22 cellular contexts compared by ENCODE assay signal in genomic region chr11:77814848-77815247, GRCh38. TPM values are rescaled to one million over a fixed set of nuclear protein-coding genes. Genes with fewer than 3 reads are reported as not detected.
DNase-seq lines count a peak whose midpoint lies in the region; ATAC-seq, FAIRE-seq and TF ChIP-seq lines count a peak whose summit lies in the region.
"Had no signal": no experiment of that assay in that cellular context is flagged by ENCODE, and none has a peak within 500 bp of the region (broad histone marks: within the 10 kb centered on the region; RNA-seq: fewer than 3 reads in every experiment).

No MANE protein-coding gene starts in this region.

- WGBS in GM12878 (ENCODE audit: insufficient coverage, insufficient replicate concordance, low lambda C conversion rate, missing lambda C conversion rate) = 98% methylated on average over 3 of the region's 3 CpGs
- no CpG with 5 or more reads among the region's 3 CpGs for WGBS in trophoblast cell (ENCODE audit: extremely low coverage, insufficient coverage, insufficient read length)

- H3K9ac ChIP-seq in GM12878 (ENCODE audit: control insufficient read depth, insufficient read depth, low read length) (no peak overlapping the region), trophoblast cell (ENCODE audit: low read length) (no peak overlapping the region)

- H2AFZ ChIP-seq in GM12878 (ENCODE audit: control insufficient read depth, low read depth, low read length) (no peak overlapping the region), trophoblast cell (ENCODE audit: insufficient read depth, low read length, poor library complexity) (no peak overlapping the region)

- no peaks in the 10 kb centered on the region for H3K27me3 Mint-ChIP-seq in activated naive CD8-positive, alpha-beta T cell
- no peaks in the 10 kb centered on the region for H3K27me3 Mint-ChIP-seq in activated naive CD8-positive, alpha-beta T cell treated with anti-CD3 and anti-CD28 coated beads for 36 hours
- no peaks in the 10 kb centered on the region for H3K27me3 Mint-ChIP-seq in type B pancreatic cell

- TF ChIP-seq POLR2A in NB4 (IDR thresholded peaks at IDR 0.05; ENCODE audit: extremely low read depth, insufficient read length) (no peak), GM12878 (IDR thresholded peaks at IDR 0.05; ENCODE audit: low read depth, low read length) (no peak)

- no peak overlapping the region for H2BK5ac ChIP-seq in trophoblast cell (ENCODE audit: low read depth, low read length, poor library complexity)

- H3K79me1 ChIP-seq in trophoblast cell (ENCODE audit: low read length) = peaks cover 4% of the 10 kb centered on the region

- no peak overlapping the region for H3K14ac ChIP-seq in trophoblast cell (ENCODE audit: low read length)

- H3K36me3 Mint-ChIP-seq in activated naive CD8-positive, alpha-beta T cell = peaks cover 20% of the 10 kb centered on the region
- H3K36me3 Mint-ChIP-seq in activated naive CD8-positive, alpha-beta T cell treated with anti-CD3 and anti-CD28 coated beads for 36 hours = peaks cover 44% of the 10 kb centered on the region
- H3K36me3 Mint-ChIP-seq in type B pancreatic cell = peaks cover 13% of the 10 kb centered on the region

- no peaks in the 10 kb centered on the region for H3K9me3 Mint-ChIP-seq in activated naive CD8-positive, alpha-beta T cell (ENCODE audit: low read depth)
- peaks cover 4% of the 10 kb centered on the region for H3K9me3 Mint-ChIP-seq in activated naive CD8-positive, alpha-beta T cell treated with anti-CD3 and anti-CD28 coated beads for 36 hours
- no peaks in the 10 kb centered on the region for H3K9me3 Mint-ChIP-seq in type B pancreatic cell

- H3K4me3 ChIP-seq in NB4 (ENCODE audit: low read depth, low read length) = no peak overlapping the region
- no peak overlapping the region for H3K4me3 ChIP-seq in GM12878
- no peak overlapping the region for H3K4me3 ChIP-seq in trophoblast cell (ENCODE audit: low read depth, low read length)
- H3K4me3 ChIP-seq: MG63 had no signal

- no peak for TF ChIP-seq RAD21 in GM12878 (IDR thresholded peaks at IDR 0.05; ENCODE audit: insufficient read depth, low read depth, low read length)

- H3K36me3 ChIP-seq in GM12878 (ENCODE audit: control insufficient read depth in 2 of 2, insufficient read depth in 2 of 2, low read length in 1 of 2) (peaks cover 0 to 7% of the 10 kb centered on the region in 2 experiments; a peak in 2 of 4 replicates), trophoblast cell (ENCODE audit: control insufficient read depth in 1 of 2, insufficient read depth in 2 of 2, low read length in 2 of 2) (peaks cover 0 to 1% of the 10 kb centered on the region in 2 experiments)

- no peaks in the 10 kb centered on the region for H4K20me1 ChIP-seq in GM12878 (ENCODE audit: control insufficient read depth, insufficient read depth)

- H3K4me2 ChIP-seq in GM12878 (ENCODE audit: control insufficient read depth, insufficient read depth) (no peak overlapping the region), trophoblast cell (ENCODE audit: low read length) (no peak overlapping the region)

- no peak overlapping the region for H2BK120ac ChIP-seq in trophoblast cell (ENCODE audit: insufficient read depth, low read length, poor library complexity)

- peaks cover 68% of the 10 kb centered on the region for H3K4me1 Mint-ChIP-seq in activated naive CD8-positive, alpha-beta T cell (ENCODE audit: low read depth)
- H3K4me1 Mint-ChIP-seq in activated naive CD8-positive, alpha-beta T cell treated with anti-CD3 and anti-CD28 coated beads for 36 hours = peaks cover 47% of the 10 kb centered on the region
- H3K4me1 Mint-ChIP-seq in type B pancreatic cell (ENCODE audit: unreplicated experiment) = peaks cover 8% of the 10 kb centered on the region

- no peak overlapping the region for H4K91ac ChIP-seq in trophoblast cell (ENCODE audit: low read depth, low read length)

- H3K4me3 Mint-ChIP-seq in activated naive CD8-positive, alpha-beta T cell = peak overlapping the region; percentile 32
- no peak overlapping the region for H3K4me3 Mint-ChIP-seq in activated naive CD8-positive, alpha-beta T cell treated with anti-CD3 and anti-CD28 coated beads for 36 hours
- H3K4me3 Mint-ChIP-seq in type B pancreatic cell = no peak overlapping the region

- FAIRE-seq in GM12878 (lab: Jason Lieb, UNC) = no peak
- FAIRE-seq: A204.1, D721Med, H54 had no signal

- intact Hi-C loops in GM12878 (cut with micrococcal nuclease; ENCODE audit: unreplicated experiment) = loop anchor here (5.0 kb wide), 1 partner anchor 88 kb away; no protein-coding TSS in a partner anchor
- intact Hi-C loops in posterior vena cava (cut with DNase I) = no loop called here
- intact Hi-C loops in left colon (cut with DNase I, micrococcal nuclease) = no loop called here

- H3K27ac ChIP-seq in GM12878 (ENCODE audit: control insufficient read depth, insufficient read depth) (no peak overlapping the region), trophoblast cell (ENCODE audit: low read depth, low read length) (no peak overlapping the region)
- H3K27ac ChIP-seq: C4-2B, RWPE1 had no signal

- SMC1A ChIA-PET in GM12878 (lab: Charles Lee; ENCODE audit: uncharacterized antibody, unreplicated experiment) = interaction anchor here (0.6 to 1.6 kb wide), 4 partner anchors 14 to 231 kb away, joined by 3 to 4 read pairs (median 3); no protein-coding TSS in a partner anchor

- POLR2A ChIA-PET in GM12878 (lab: Charles Lee) = no interaction called here

- H2AK5ac ChIP-seq in trophoblast cell (ENCODE audit: low read length) = no peak overlapping the region

- RAD21 ChIA-PET in GM12878 (lab: Charles Lee; ENCODE audit: unreplicated experiment) = no interaction called here

- CTCF ChIA-PET in GM12878 (lab: Yijun Ruan, JAX) = no interaction called here

- no peak overlapping the region for H3K18ac ChIP-seq in trophoblast cell (ENCODE audit: low read length)

- no peak for DNase-seq in activated naive CD8-positive, alpha-beta T cell treated with anti-CD3 and anti-CD28 coated beads for 36 hours
- peak; percentile 20 for DNase-seq in NB4 (ENCODE audit: low read depth)
- no peak for DNase-seq in GM12878 (ENCODE audit: low read depth, low spot score)
- DNase-seq in trophoblast cell = no peak
- no peak for DNase-seq in posterior vena cava (ENCODE audit: low spot score)
- no peak for DNase-seq in type B pancreatic cell (ENCODE audit: extremely low spot score, unreplicated experiment)
- DNase-seq in left colon = no peak
- DNase-seq: DMS53, GDM1, MG63, NCI-H1105 treated with DMSO at 0.1 percent for 48 hours, NCI-H2029 treated with DMSO at 0.1 percent for 48 hours, NCI-H226, NCI-H510A treated with DMSO at 0.1 percent for 48 hours, NCI-H748 treated with DMSO at 0.1 percent for 48 hours, SHP77 treated with DMSO at 0.1 percent for 48 hours had no signal

- H3K79me2 ChIP-seq in GM12878 (ENCODE audit: control insufficient read depth, insufficient read depth, low read length) (peaks cover 81% of the 10 kb centered on the region), trophoblast cell (ENCODE audit: control insufficient read depth, insufficient read depth, low read length, poor library complexity) (peaks cover 12% of the 10 kb centered on the region)

- peak overlapping the region; percentile 98 for H3K4ac ChIP-seq in trophoblast cell (ENCODE audit: low read depth, low read length)

- H3K4me1 ChIP-seq in GM12878 (ENCODE audit: control insufficient read depth, insufficient read depth, low read length) (peaks cover 3% of the 10 kb centered on the region; the same call in 1 of the 2 replicates), trophoblast cell (ENCODE audit: control insufficient read depth in 1 of 2, insufficient read depth in 2 of 2, low read length in 2 of 2) (no peaks in the 10 kb centered on the region)

- in situ Hi-C loops in GM12878 (cut with MboI) = loop anchor here (5.0 kb wide), 1 partner anchor 177 kb away; the partner anchor contains the start of gene INTS4

- no peak overlapping the region for H3K23ac ChIP-seq in trophoblast cell (ENCODE audit: low read length)

- peaks cover 5% of the 10 kb centered on the region for H3K9me3 ChIP-seq in GM12878 (replicated peaks; ENCODE audit: control insufficient read depth, insufficient read depth, low read length)
- no peaks in the 10 kb centered on the region for H3K9me3 ChIP-seq in trophoblast cell (ENCODE audit: insufficient read depth, low read depth, low read length)

- no peak for TF ChIP-seq EP300 in GM12878 (IDR thresholded peaks at IDR 0.05; ENCODE audit: borderline replicate concordance in 1 of 2, control insufficient read depth in 1 of 2, low read depth in 2 of 2, low read length in 2 of 2)

- TF ChIP-seq CTCF in NB4 (IDR thresholded peaks at IDR 0.05; ENCODE audit: low read depth, low read length) (no peak), GM12878 (IDR thresholded peaks at IDR 0.05 in 2 of 3, conservative IDR thresholded peaks at IDR 0.05 in 1 of 3; ENCODE audit: control insufficient read depth in 2 of 3, extremely low read depth in 1 of 3, insufficient read depth in 1 of 3, low read depth in 3 of 3, low read length in 3 of 3) (no peak), type B pancreatic cell (conservative IDR thresholded peaks at IDR 0.05) (no peak)

- H3K27me3 ChIP-seq in GM12878 (replicated peaks in 1 of 2; ENCODE audit: control insufficient read depth in 2 of 2, insufficient read depth in 2 of 2, low read length in 1 of 2) (no peaks in the 10 kb centered on the region), trophoblast cell (ENCODE audit: insufficient read depth, low read length) (no peaks in the 10 kb centered on the region)
- H3K27me3 ChIP-seq: MG63 had no signal

- BruUV-seq in GM12878 (replicated peaks; lab: Mats Ljungman, UMichigan) = no TSS peak

- no peak overlapping the region for H4K12ac ChIP-seq in trophoblast cell (ENCODE audit: low read depth, low read length)

- no peak overlapping the region for H2BK12ac ChIP-seq in trophoblast cell (ENCODE audit: low read length)

- H4K8ac ChIP-seq in trophoblast cell (ENCODE audit: low read depth, low read length) = no peak overlapping the region

- peak overlapping the region; percentile 16 for H3K27ac Mint-ChIP-seq in activated naive CD8-positive, alpha-beta T cell
- H3K27ac Mint-ChIP-seq in activated naive CD8-positive, alpha-beta T cell treated with anti-CD3 and anti-CD28 coated beads for 36 hours = no peak overlapping the region
- H3K27ac Mint-ChIP-seq in type B pancreatic cell = no peak overlapping the region

- ATAC-seq in GM12878 (no peak), left colon (no peak)

RNA-seq across cellular contexts. Expression of gene RSF1, which starts 5.7 kb away (rescaled TPM):
- 10 to 100 TPM; 40.5 to 48.3 TPM for total RNA-seq in activated naive CD8-positive, alpha-beta T cell treated with anti-CD3 and anti-CD28 coated beads for 36 hours
- total RNA-seq in GM12878 (2013; cell fraction: nucleolus; rRNA removed) = 126 and 128 TPM in 2 replicates
- total RNA-seq in GM12878 (2014; rRNA removed) = 24.4 and 30.9 TPM in 2 replicates
- 34.6 and 36.7 TPM in 2 replicates for total RNA-seq in GM12878 (2014; rRNA removed; fragmentation: Illumina TruSeq; extraction: Trizol)
- total RNA-seq in GM12878 (2021) = 36.7 and 39.9 TPM in 2 replicates
- polyA plus RNA-seq in GM12878 (2011; ENCODE audit: low read depth) = 8.0 TPM
- polyA plus RNA-seq in GM12878 (2011; rRNA removed) = 22.8 and 24.6 TPM in 2 replicates
- 15.5 and 18.0 TPM in 2 replicates for polyA plus RNA-seq in GM12878 (2011; cell fraction: cytosol; rRNA removed)
- polyA plus RNA-seq in GM12878 (2011; cell fraction: nucleus; rRNA removed) = 19.7 and 37.1 TPM in 2 replicates
- polyA plus RNA-seq in GM12878 (2012) = 29.0 and 30.4 TPM in 2 replicates
- 42.9 and 54.2 TPM in 2 replicates for polyA plus RNA-seq in GM12878 (2014; fragmentation: Illumina TruSeq; extraction: Trizol)
- 10 to 100 TPM in 1 of 2 experiments, 1 to 10 TPM in 1; 9.0 to 25.4 TPM for polyA plus RNA-seq in GM12878 (2014; fragmentation: Nextera tagmentation; extraction: Ambion mirVana)
- 11.5 and 16.4 TPM in 2 replicates for polyA plus RNA-seq in GM12878 (2014; rRNA removed)
- 10 to 100 TPM; 38.7 to 45.3 TPM for polyA plus RNA-seq in GM12878 (2016; fragmentation: Nextera tagmentation; extraction: Ambion mirVana)
- polyA minus RNA-seq in GM12878 (2011; rRNA and poly(A)+ RNA removed) = 26.5 and 43.7 TPM in 2 replicates
- polyA minus RNA-seq in GM12878 (2011; cell fraction: cytosol; rRNA and poly(A)+ RNA removed) = 15.8 and 19.6 TPM in 2 replicates
- polyA minus RNA-seq in GM12878 (2011; cell fraction: nucleus; rRNA and poly(A)+ RNA removed) = 19.6 and 29.3 TPM in 2 replicates
- 49.5 and 53.2 TPM in 2 replicates for polyA plus RNA-seq in trophoblast cell (2013)
- 10 to 100 TPM; 54.9 to 69.5 TPM for total RNA-seq in posterior vena cava
- total RNA-seq in type B pancreatic cell (ENCODE audit: low replicate concordance) = 56.6 and 74.2 TPM in 2 replicates
- 10 to 100 TPM; 47.5 to 47.7 TPM for total RNA-seq in left colon

RNA-seq across cellular contexts. Expression of gene AAMDC, which starts 6.1 kb away (rescaled TPM):
- total RNA-seq in activated naive CD8-positive, alpha-beta T cell treated with anti-CD3 and anti-CD28 coated beads for 36 hours = 1 to 10 TPM; 2.4 to 2.6 TPM
- 1.9 and 2.3 TPM in 2 replicates for total RNA-seq in GM12878 (2013; cell fraction: nucleolus; rRNA removed)
- total RNA-seq in GM12878 (2014; rRNA removed) = 6.1 and 6.7 TPM in 2 replicates
- total RNA-seq in GM12878 (2014; rRNA removed; fragmentation: Illumina TruSeq; extraction: Trizol) = 8.4 and 9.8 TPM in 2 replicates
- total RNA-seq in GM12878 (2021) = 4.3 and 6.2 TPM in 2 replicates
- 32.2 TPM for polyA plus RNA-seq in GM12878 (2011; ENCODE audit: low read depth)
- 3.7 and 4.4 TPM in 2 replicates for polyA plus RNA-seq in GM12878 (2011; rRNA removed)
- polyA plus RNA-seq in GM12878 (2011; cell fraction: cytosol; rRNA removed) = 2.8 and 3.0 TPM in 2 replicates
- 2.2 and 2.4 TPM in 2 replicates for polyA plus RNA-seq in GM12878 (2011; cell fraction: nucleus; rRNA removed)
- polyA plus RNA-seq in GM12878 (2012) = 16.9 and 19.8 TPM in 2 replicates
- polyA plus RNA-seq in GM12878 (2014; fragmentation: Illumina TruSeq; extraction: Trizol) = 2.4 and 8.3 TPM in 2 replicates
- 10 to 100 TPM; 37.1 to 38.3 TPM for polyA plus RNA-seq in GM12878 (2014; fragmentation: Nextera tagmentation; extraction: Ambion mirVana)
- polyA plus RNA-seq in GM12878 (2014; rRNA removed) = 11.3 and 13.9 TPM in 2 replicates
- polyA plus RNA-seq in GM12878 (2016; fragmentation: Nextera tagmentation; extraction: Ambion mirVana) = 10 to 100 TPM; 18.6 to 26.0 TPM
- polyA minus RNA-seq in GM12878 (2011; rRNA and poly(A)+ RNA removed) = 2.1 TPM in 1 of 2 replicates, not detected in the other
- not detected in 2 replicates for polyA minus RNA-seq in GM12878 (2011; cell fraction: cytosol; rRNA and poly(A)+ RNA removed)
- polyA minus RNA-seq in GM12878 (2011; cell fraction: nucleus; rRNA and poly(A)+ RNA removed) = not detected in 2 replicates
- 46.1 and 46.2 TPM in 2 replicates for polyA plus RNA-seq in trophoblast cell (2013)
- 10 to 100 TPM; 19.5 to 25.3 TPM for total RNA-seq in posterior vena cava
- total RNA-seq in type B pancreatic cell (ENCODE audit: low replicate concordance) = 16.9 and 33.6 TPM in 2 replicates
- total RNA-seq in left colon = 10 to 100 TPM; 20.6 to 36.1 TPM
